12 cellular contexts compared by ENCODE assay signal in genomic region chr13:75647126-75647784, GRCh38. TPM values are rescaled to one million over a fixed set of nuclear protein-coding genes. Genes with fewer than 3 reads are reported as not detected.
DNase-seq lines count a peak whose midpoint lies in the region; ATAC-seq and TF ChIP-seq lines count a peak whose summit lies in the region.
"Had no signal": no experiment of that assay in that cellular context is flagged by ENCODE, and none has a peak within 500 bp of the region (broad histone marks: within the 10 kb centered on the region; RNA-seq: fewer than 3 reads in every experiment).

No MANE protein-coding gene starts in this region.

- H3K36me3 ChIP-seq in ACC112 (ENCODE audit: insufficient read depth, low read length), result no peaks in the 10 kb centered on the region; the same call in 1 of the 2 replicates

- no peaks in the 10 kb centered on the region for H3K4me1 Mint-ChIP-seq in progenitor cell of endocrine pancreas (ENCODE audit: low read depth)

- no peaks in the 10 kb centered on the region for H3K36me3 Mint-ChIP-seq in progenitor cell of endocrine pancreas (ENCODE audit: insufficient read depth)

- H3K9me3 Mint-ChIP-seq in progenitor cell of endocrine pancreas (ENCODE audit: low read depth), result no peaks in the 10 kb centered on the region
- H3K9me3 Mint-ChIP-seq: activated naive CD8-positive, alpha-beta T cell treated with anti-CD3 and anti-CD28 coated beads, Interleukin-2, amount 50 U/mL, for 24 hours had no signal

- H3K4me3 ChIP-seq in ACC112 (ENCODE audit: low read depth, low read length), result no peak overlapping the region
- H3K4me3 ChIP-seq: K562 had no signal

- peaks cover 82% of the 10 kb centered on the region for H3K79me2 ChIP-seq in ACC112 (ENCODE audit: control insufficient read depth, insufficient read depth, low read length, unreplicated experiment)

- DNase-seq in LHCN-M2 (ENCODE audit: low read depth) (peak; percentile 28), NCI-H526 (lab: John Stamatoyannopoulos, UW) (no peak), progenitor cell of endocrine pancreas (ENCODE audit: low spot score, unreplicated experiment) (no peak), iPS-NIHi11 (ENCODE audit: low spot score) (no peak), left cardiac atrium (no peak)
- DNase-seq: ACHN; activated naive CD8-positive, alpha-beta T cell treated with anti-CD3 and anti-CD28 coated beads, Interleukin-2, amount 50 U/mL, for 24 hours; NCI-H748 treated with DMSO at 0.1 percent for 48 hours had no signal

- H3K4me3 Mint-ChIP-seq in progenitor cell of endocrine pancreas (ENCODE audit: low read depth), result no peak overlapping the region
- H3K4me3 Mint-ChIP-seq: activated naive CD8-positive, alpha-beta T cell treated with anti-CD3 and anti-CD28 coated beads, Interleukin-2, amount 50 U/mL, for 24 hours had no signal

- peak; percentile 69 for ATAC-seq in GM19324 (IDR thresholded peaks at IDR 0.05; ENCODE audit: low FRiP score, unreplicated experiment)
- peak; percentile 84 for ATAC-seq in HG02840 (IDR thresholded peaks at IDR 0.05; ENCODE audit: low FRiP score, unreplicated experiment)
- ATAC-seq in left cardiac atrium, result no peak
- ATAC-seq: activated naive CD8-positive, alpha-beta T cell treated with anti-CD3 and anti-CD28 coated beads, Interleukin-2, amount 50 U/mL, for 24 hours; K562 had no signal

- H2AFZ ChIP-seq in ACC112 (ENCODE audit: low read length, unreplicated experiment), result peak overlapping the region; percentile 7

- intact Hi-C loops in left cardiac atrium (cut with DNase I), result no loop called here

- peaks cover 7% of the 10 kb centered on the region for H3K4me1 ChIP-seq in ACC112 (ENCODE audit: control insufficient read depth, insufficient read depth, low read length, unreplicated experiment)

- no peak for TF ChIP-seq CTCF in progenitor cell of endocrine pancreas (IDR thresholded peaks at IDR 0.05; ENCODE audit: unreplicated experiment)

- H3K27me3 ChIP-seq in ACC112 (ENCODE audit: insufficient read depth, low read length), result no peaks in the 10 kb centered on the region

- no peaks in the 10 kb centered on the region for H3K27me3 Mint-ChIP-seq in progenitor cell of endocrine pancreas
- H3K27me3 Mint-ChIP-seq: activated naive CD8-positive, alpha-beta T cell treated with anti-CD3 and anti-CD28 coated beads, Interleukin-2, amount 50 U/mL, for 24 hours had no signal

- no peak overlapping the region for H3K27ac Mint-ChIP-seq in progenitor cell of endocrine pancreas
- H3K27ac Mint-ChIP-seq: activated naive CD8-positive, alpha-beta T cell treated with anti-CD3 and anti-CD28 coated beads, Interleukin-2, amount 50 U/mL, for 24 hours had no signal

- no peak overlapping the region for H3K27ac ChIP-seq in ACC112 (ENCODE audit: low read depth, low read length)

RNA-seq across cellular contexts. Expression of gene LMO7, which starts 11.1 kb away (rescaled TPM):
- 298 and 395 TPM in 2 replicates for total RNA-seq in LHCN-M2 (2014; rRNA removed)
- polyA plus RNA-seq in LHCN-M2 (2012), result 412 TPM
- 15.0 and 22.3 TPM in 2 replicates for total RNA-seq in progenitor cell of endocrine pancreas
- 100 to 1,000 TPM; 262 to 273 TPM for total RNA-seq in left cardiac atrium

Comparison
In these comparisons a context has a peak if more than half of its experiments do, and no peak if none do; other contexts are left out.
1. ATAC-seq: peak in GM19324 (single experiment) and HG02840 (single experiment); none in left cardiac atrium (0 of 2).
2. RNA of gene LMO7, which starts 11.1 kb away (total RNA-seq): 298 to 395 TPM in LHCN-M2 and 262 to 273 TPM in left cardiac atrium; 15.0 to 22.3 TPM in progenitor cell of endocrine pancreas; every median in the first group is over 10 times any median in the second.